15 cellular contexts compared by ENCODE assay signal in the genomic region with DNA sequence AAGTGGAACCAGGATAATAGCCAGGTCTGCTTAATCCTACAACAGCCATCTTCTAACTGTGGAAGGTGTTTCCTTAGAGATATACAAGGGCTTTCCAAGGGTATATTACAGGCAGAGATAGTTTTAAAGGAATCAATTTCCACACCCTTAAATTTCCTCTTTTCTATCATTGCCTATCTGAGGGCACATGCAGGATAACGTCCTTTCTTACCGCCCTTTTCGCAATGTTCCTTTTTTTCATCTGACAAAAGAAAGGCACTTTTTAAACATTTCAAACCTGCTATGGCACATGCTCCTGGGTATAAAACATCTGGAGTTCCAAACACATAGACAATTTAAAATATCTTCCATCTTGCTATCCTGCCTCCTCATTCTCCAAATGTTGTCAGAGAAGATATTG.
A peak's percentile ranks its signal among the peaks of the same experiment; 100 is the strongest.
DNase-seq lines count a peak whose midpoint lies in the region; ATAC-seq and TF ChIP-seq lines count a peak whose summit lies in the region.
"Had no signal": no experiment of that assay in that cellular context is flagged by ENCODE, and none has a peak within 500 bp of the region (broad histone marks: within the 10 kb centered on the region; RNA-seq: fewer than 3 reads in every experiment).

No MANE protein-coding gene starts in this region.

- no peaks in the 10 kb centered on the region for H3K27me3 Mint-ChIP-seq in progenitor cell of endocrine pancreas

- no peak for TF ChIP-seq CTCF in GM10266 (IDR thresholded peaks at IDR 0.05; ENCODE audit: control insufficient read depth, insufficient read depth, low read depth, missing control alignments)
- TF ChIP-seq CTCF in progenitor cell of endocrine pancreas (IDR thresholded peaks at IDR 0.05; ENCODE audit: unreplicated experiment), result no peak

- no peaks in the 10 kb centered on the region for H3K9me3 Mint-ChIP-seq in progenitor cell of endocrine pancreas (ENCODE audit: low read depth)
- H3K9me3 Mint-ChIP-seq: CD4-positive, alpha-beta memory T cell; H9 had no signal

- H3K4me3 Mint-ChIP-seq in progenitor cell of endocrine pancreas (ENCODE audit: low read depth), result no peak overlapping the region
- H3K4me3 Mint-ChIP-seq: B cell; CD4-positive, alpha-beta memory T cell; H9 had no signal

- H3K4me1 Mint-ChIP-seq in progenitor cell of endocrine pancreas (ENCODE audit: low read depth), result peaks cover 2% of the 10 kb centered on the region
- H3K4me1 Mint-ChIP-seq: B cell; CD4-positive, alpha-beta memory T cell had no signal

- DNase-seq in SKM-1 treated with dmso at 0.1 percent for 144 hours (lab: John Stamatoyannopoulos, UW; ENCODE audit: unreplicated experiment) (peak; percentile 18), SKM-1 (lab: John Stamatoyannopoulos, UW; ENCODE audit: unreplicated experiment) (no peak), MV-4-11 (lab: John Stamatoyannopoulos, UW) (peak; percentile 45), OCI-M1 (lab: John Stamatoyannopoulos, UW) (peak; percentile 12), GM10266 (ENCODE audit: extremely low spot score) (no peak), progenitor cell of endocrine pancreas (ENCODE audit: low spot score, unreplicated experiment) (no peak)
- DNase-seq: ACHN; C1 segment of cervical spinal cord; CD4-positive, alpha-beta memory T cell; DMS79; GOT3; H9 had no signal

- ATAC-seq in GM21717 (IDR thresholded peaks at IDR 0.05; ENCODE audit: unreplicated experiment), result no peak
- ATAC-seq: HepG2 had no signal

- no peaks in the 10 kb centered on the region for H3K36me3 Mint-ChIP-seq in progenitor cell of endocrine pancreas (ENCODE audit: insufficient read depth)
- H3K36me3 Mint-ChIP-seq: CD4-positive, alpha-beta memory T cell had no signal

- H3K27ac Mint-ChIP-seq in progenitor cell of endocrine pancreas, result no peak overlapping the region
- H3K27ac Mint-ChIP-seq: B cell, H9 had no signal

Comparison
In these comparisons a context has a peak if more than half of its experiments do, and no peak if none do; other contexts are left out.
1. DNase-seq: peak in SKM-1 treated with dmso at 0.1 percent for 144 hours (single experiment), MV-4-11 (single experiment) and OCI-M1 (single experiment); none in SKM-1 (single experiment), GM10266 (single experiment) and progenitor cell of endocrine pancreas (single experiment).